14 cellular contexts compared by ENCODE assay signal in the genomic region with DNA sequence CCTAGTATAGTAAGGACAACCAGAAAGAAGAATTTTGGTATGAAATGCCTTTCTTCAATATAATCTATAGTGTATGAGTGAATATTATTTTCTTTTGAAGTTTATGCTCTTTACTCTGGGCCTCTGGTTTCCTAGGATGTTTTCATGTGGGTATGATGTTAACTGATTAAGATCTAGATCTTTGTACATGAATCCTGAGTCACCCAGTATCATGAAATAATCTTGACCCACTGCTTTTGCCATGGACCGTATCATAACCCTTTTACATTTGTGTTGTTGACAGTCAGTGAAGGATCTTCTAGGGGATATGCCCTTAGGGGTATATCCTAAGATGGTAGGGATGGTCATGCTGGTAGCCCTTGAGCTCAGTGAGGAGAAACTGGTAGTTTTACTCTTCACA.
DNase-seq lines count a peak whose midpoint lies in the region; ATAC-seq and TF ChIP-seq lines count a peak whose summit lies in the region.
"Had no signal": no experiment of that assay in that cellular context is flagged by ENCODE, and none has a peak within 500 bp of the region (broad histone marks: within the 10 kb centered on the region; RNA-seq: fewer than 3 reads in every experiment).

No MANE protein-coding gene starts in this region.

- peak; percentile 38; the same call in 1 of the 2 replicates for ATAC-seq in PC-3
- ATAC-seq in HG02588 (IDR thresholded peaks at IDR 0.05; ENCODE audit: unreplicated experiment) = no peak
- ATAC-seq: HCT116 had no signal

- H3K4me3 Mint-ChIP-seq in activated naive CD4-positive, alpha-beta T cell treated with anti-CD3 and anti-CD28 coated beads, Interleukin-2, amount 50 U/mL, for 24 hours = no peak overlapping the region
- no peak overlapping the region for H3K4me3 Mint-ChIP-seq in activated naive CD4-positive, alpha-beta T cell treated with anti-CD3 and anti-CD28 coated beads for 36 hours
- H3K4me3 Mint-ChIP-seq: CD8-positive, alpha-beta memory T cell had no signal

- no peaks in the 10 kb centered on the region for H3K9me3 Mint-ChIP-seq in activated naive CD4-positive, alpha-beta T cell treated with anti-CD3 and anti-CD28 coated beads, Interleukin-2, amount 50 U/mL, for 24 hours
- H3K9me3 Mint-ChIP-seq in activated naive CD4-positive, alpha-beta T cell treated with anti-CD3 and anti-CD28 coated beads for 36 hours = no peaks in the 10 kb centered on the region
- H3K9me3 Mint-ChIP-seq: CD8-positive, alpha-beta memory T cell had no signal

- intact Hi-C loops in activated naive CD4-positive, alpha-beta T cell treated with anti-CD3 and anti-CD28 coated beads for 36 hours (cut with micrococcal nuclease) = no loop called here
- intact Hi-C loops in PC-3 (cut with micrococcal nuclease) = no loop called here

- H4K20me1 ChIP-seq in PC-3 (ENCODE audit: low read length) = no peaks in the 10 kb centered on the region

- H3K36me3 Mint-ChIP-seq in activated naive CD4-positive, alpha-beta T cell treated with anti-CD3 and anti-CD28 coated beads, Interleukin-2, amount 50 U/mL, for 24 hours = peaks cover 28% of the 10 kb centered on the region
- peaks cover 37% of the 10 kb centered on the region for H3K36me3 Mint-ChIP-seq in activated naive CD4-positive, alpha-beta T cell treated with anti-CD3 and anti-CD28 coated beads for 36 hours (ENCODE audit: low read depth)

- H3K79me2 ChIP-seq in PC-3 (ENCODE audit: low read length) = no peaks in the 10 kb centered on the region

- no peak overlapping the region for H3K9ac ChIP-seq in PC-3 (ENCODE audit: low read length)

- H3K9me2 ChIP-seq in PC-3 (replicated peaks; ENCODE audit: low read length) = no peaks in the 10 kb centered on the region

- DNase-seq in activated naive CD4-positive, alpha-beta T cell treated with anti-CD3 and anti-CD28 coated beads for 36 hours = no peak
- DNase-seq in ELR (ENCODE audit: low read depth) (peak; percentile 62), PC-3 (peak; percentile 25), iris pigment epithelial cell (ENCODE audit: low read depth) (peak; percentile 16), NCI-H510A treated with DMSO at 0.1 percent for 48 hours (lab: John Stamatoyannopoulos, UW) (no peak), NCI-H2029 treated with DMSO at 0.1 percent for 48 hours (lab: John Stamatoyannopoulos, UW) (no peak)
- DNase-seq: Caco-2; CD8-positive, alpha-beta memory T cell; DND-41; IMR-90 had no signal

- POLR2A ChIA-PET in PC-3 (lab: Charles Lee; ENCODE audit: unreplicated experiment) = no interaction called here

- no peaks in the 10 kb centered on the region for H3K27me3 Mint-ChIP-seq in activated naive CD4-positive, alpha-beta T cell treated with anti-CD3 and anti-CD28 coated beads, Interleukin-2, amount 50 U/mL, for 24 hours
- no peaks in the 10 kb centered on the region for H3K27me3 Mint-ChIP-seq in activated naive CD4-positive, alpha-beta T cell treated with anti-CD3 and anti-CD28 coated beads for 36 hours (ENCODE audit: low read depth)
- H3K27me3 Mint-ChIP-seq: CD8-positive, alpha-beta memory T cell had no signal

- H3K9me3 ChIP-seq in PC-3 (ENCODE audit: low read length) = no peaks in the 10 kb centered on the region
- H3K9me3 ChIP-seq: Caco-2 had no signal

- BruUV-seq in PC-3 (replicated peaks; lab: Mats Ljungman, UMichigan) = no TSS peak

- no peak for TF ChIP-seq CTCF in PC-3 (conservative IDR thresholded peaks at IDR 0.05; ENCODE audit: low read depth, low read length)

- H3K4me2 ChIP-seq in PC-3 (ENCODE audit: low read length) = no peak overlapping the region

- CTCF ChIA-PET in activated naive CD4-positive, alpha-beta T cell treated with anti-CD3 and anti-CD28 coated beads for 36 hours (lab: Charles Lee) = no interaction called here
- CTCF ChIA-PET in PC-3 (lab: Charles Lee) = no interaction called here

- no peak overlapping the region for H3K4me3 ChIP-seq in PC-3 (ENCODE audit: low read length)

- no peak overlapping the region for H3K27ac ChIP-seq in PC-3 (ENCODE audit: low read length)
- H3K27ac ChIP-seq: 22Rv1 had no signal

- peaks cover 28% of the 10 kb centered on the region for H3K36me3 ChIP-seq in PC-3 (ENCODE audit: low read depth, low read length)

- H3K27me3 ChIP-seq in PC-3 (ENCODE audit: low read length) = no peaks in the 10 kb centered on the region

- H3F3A ChIP-seq in PC-3 (ENCODE audit: low read length, unreplicated experiment) = no peaks in the 10 kb centered on the region

- H3K4me1 Mint-ChIP-seq in activated naive CD4-positive, alpha-beta T cell treated with anti-CD3 and anti-CD28 coated beads, Interleukin-2, amount 50 U/mL, for 24 hours = peaks cover 40% of the 10 kb centered on the region
- peaks cover 30% of the 10 kb centered on the region for H3K4me1 Mint-ChIP-seq in activated naive CD4-positive, alpha-beta T cell treated with anti-CD3 and anti-CD28 coated beads for 36 hours (ENCODE audit: low read depth)
- H3K4me1 Mint-ChIP-seq: CD8-positive, alpha-beta memory T cell had no signal

- peak overlapping the region; percentile 23 for H3K27ac Mint-ChIP-seq in activated naive CD4-positive, alpha-beta T cell treated with anti-CD3 and anti-CD28 coated beads, Interleukin-2, amount 50 U/mL, for 24 hours
- no peak overlapping the region for H3K27ac Mint-ChIP-seq in activated naive CD4-positive, alpha-beta T cell treated with anti-CD3 and anti-CD28 coated beads for 36 hours

- H3K4me1 ChIP-seq in PC-3 (ENCODE audit: insufficient read depth, low read length) = peaks cover 22% of the 10 kb centered on the region

- no peak overlapping the region for H2AFZ ChIP-seq in PC-3 (ENCODE audit: low read length)

Comparison
In these comparisons a context has a peak if more than half of its experiments do, and no peak if none do; other contexts are left out.
1. DNase-seq: peak in ELR (single experiment), PC-3 (single experiment) and iris pigment epithelial cell (single experiment); none in activated naive CD4-positive, alpha-beta T cell treated with anti-CD3 and anti-CD28 coated beads for 36 hours (single experiment), NCI-H510A treated with DMSO at 0.1 percent for 48 hours (single experiment) and NCI-H2029 treated with DMSO at 0.1 percent for 48 hours (single experiment).